In the genomic region with DNA sequence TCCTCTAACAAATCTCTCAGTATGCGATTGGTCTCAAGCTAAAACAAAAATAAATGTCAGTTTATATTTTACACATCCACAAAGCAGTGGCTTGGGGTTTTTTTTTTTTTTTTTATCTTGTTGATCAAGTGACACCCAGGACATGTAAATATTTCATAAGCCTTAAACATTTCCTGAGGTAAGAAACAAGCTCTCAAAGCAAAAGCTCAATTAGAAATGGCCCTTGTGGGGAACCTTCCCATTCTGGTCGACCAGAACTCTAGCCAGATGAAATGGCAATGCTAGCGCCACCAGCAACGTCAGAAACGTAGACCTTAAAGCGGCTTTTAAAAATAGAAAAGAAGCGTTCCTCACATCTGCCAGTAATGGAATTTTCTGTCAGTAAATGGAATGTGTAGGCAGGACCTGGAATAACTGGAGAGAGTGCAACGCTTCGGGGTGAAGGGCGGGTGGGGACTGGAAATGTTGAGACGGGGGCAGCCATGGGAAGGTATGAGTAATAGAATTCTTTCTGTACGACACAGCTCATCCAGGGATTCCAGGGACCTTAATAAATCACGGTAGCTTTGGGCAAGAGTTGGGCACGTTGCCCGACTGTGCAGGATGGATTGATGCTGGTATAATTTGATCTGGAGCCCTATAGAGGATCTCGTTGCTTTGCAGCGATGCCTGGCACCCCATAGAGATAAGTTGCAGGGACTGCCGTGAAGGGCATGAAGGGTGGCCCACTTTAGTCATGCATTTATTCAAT, we compare ENCODE assay signal across 11 cellular contexts. TPM values are rescaled to one million over a fixed set of nuclear protein-coding genes. Genes with fewer than 3 reads are reported as not detected.
A peak's percentile ranks its signal among the peaks of the same experiment; 100 is the strongest.
DNase-seq lines count a peak whose midpoint lies in the region; ATAC-seq and TF ChIP-seq lines count a peak whose summit lies in the region.
"Had no signal": no experiment of that assay in that cellular context is flagged by ENCODE, and none has a peak within 500 bp of the region (broad histone marks: within the 10 kb centered on the region; RNA-seq: fewer than 3 reads in every experiment).

No MANE protein-coding gene starts in this region.

- H3K4me3 ChIP-seq in BE2C (ENCODE audit: low read depth, low read length) = no peak overlapping the region
- H3K4me3 ChIP-seq: lung had no signal

- peaks cover 11% of the 10 kb centered on the region for H3K36me3 Mint-ChIP-seq in effector memory CD8-positive, alpha-beta T cell (ENCODE audit: insufficient read depth)

- peaks cover 7 to 9% of the 10 kb centered on the region in 2 donors for H3K27me3 Mint-ChIP-seq in effector memory CD8-positive, alpha-beta T cell

- H3K9me3 ChIP-seq in BE2C = no peaks in the 10 kb centered on the region

- peak overlapping the region in 1 of 2 donors; percentile 32 for H3K27ac Mint-ChIP-seq in effector memory CD8-positive, alpha-beta T cell
- H3K27ac Mint-ChIP-seq: activated naive CD4-positive, alpha-beta T cell treated with anti-CD3 and anti-CD28 coated beads, Interleukin-2, amount 50 U/mL, for 24 hours; T-cell had no signal

- H3K4me1 ChIP-seq in BE2C = no peaks in the 10 kb centered on the region

- peak overlapping the region; percentile 52 to 81 for H3K4me3 Mint-ChIP-seq in effector memory CD8-positive, alpha-beta T cell
- H3K4me3 Mint-ChIP-seq: activated naive CD4-positive, alpha-beta T cell treated with anti-CD3 and anti-CD28 coated beads, Interleukin-2, amount 50 U/mL, for 24 hours had no signal

- peaks cover 39 to 40% of the 10 kb centered on the region in 2 donors for H3K4me1 Mint-ChIP-seq in effector memory CD8-positive, alpha-beta T cell (ENCODE audit: low read depth in 2 of 2)

- H3K9me3 Mint-ChIP-seq in effector memory CD8-positive, alpha-beta T cell = no peaks in the 10 kb centered on the region
- H3K9me3 Mint-ChIP-seq: activated naive CD4-positive, alpha-beta T cell treated with anti-CD3 and anti-CD28 coated beads, Interleukin-2, amount 50 U/mL, for 24 hours had no signal

- TF ChIP-seq CTCF in BE2C (IDR thresholded peaks at IDR 0.05; ENCODE audit: low read depth, low read length) = no peak

- DNase-seq in BE2C = peak; percentile 34
- DNase-seq in NCI-H460 (ENCODE audit: extremely low read depth, low read depth) = peak; percentile 88
- no peak for DNase-seq in effector memory CD8-positive, alpha-beta T cell
- peak; percentile 84 for DNase-seq in non-pigmented ciliary epithelial cell (ENCODE audit: low read depth)
- no peak for DNase-seq in DMS79 (lab: John Stamatoyannopoulos, UW)
- DNase-seq in cerebellum (ENCODE audit: low spot score) = no peak
- no peak for DNase-seq in stimulated activated CD4-positive, alpha-beta T cell treated with anti-CD3 and anti-CD28 coated beads, Interleukin-2, amount 100 ng/mL, for 48 hours
- DNase-seq in SIG-M5 (lab: John Stamatoyannopoulos, UW) = no peak
- DNase-seq: T-cell had no signal

- no peaks in the 10 kb centered on the region for H3K36me3 ChIP-seq in BE2C

- no peaks in the 10 kb centered on the region for H3K27me3 ChIP-seq in BE2C

- ATAC-seq in effector memory CD8-positive, alpha-beta T cell (replicated peaks) = no peak
- ATAC-seq: T-cell had no signal

RNA-seq across cellular contexts. Expression of a gene that starts 44.4 kb away (rescaled TPM):
- 2.3 TPM for polyA plus RNA-seq in BE2C (2012; ENCODE audit: insufficient read depth, insufficient read length, low read depth)
- 18.1 and 23.6 TPM in 2 replicates for total RNA-seq in NCI-H460 (2014; rRNA removed; shearing (Covaris generic))
- 25.7 and 29.1 TPM in 2 replicates for polyA plus RNA-seq in NCI-H460 (2014; cell fraction: nucleus; rRNA removed)
- total RNA-seq in cerebellum = 19.3 TPM

RNA-seq across cellular contexts. Expression of a gene that starts 44.5 kb away (rescaled TPM):
- 9.7 TPM for polyA plus RNA-seq in BE2C (2012; ENCODE audit: insufficient read depth, insufficient read length, low read depth)
- total RNA-seq in NCI-H460 (2014; rRNA removed; shearing (Covaris generic)) = 22.5 and 25.2 TPM in 2 replicates
- 16.5 and 28.9 TPM in 2 replicates for polyA plus RNA-seq in NCI-H460 (2014; cell fraction: nucleus; rRNA removed)
- total RNA-seq in cerebellum = 32.2 TPM

Comparison
In these comparisons a context has a peak if more than half of its experiments do, and no peak if none do; other contexts are left out.
1. DNase-seq: peak in BE2C (single experiment), NCI-H460 (single experiment) and non-pigmented ciliary epithelial cell (single experiment); none in effector memory CD8-positive, alpha-beta T cell (0 of 3), DMS79 (single experiment), cerebellum (single experiment), stimulated activated CD4-positive, alpha-beta T cell treated with anti-CD3 and anti-CD28 coated beads, Interleukin-2, amount 100 ng/mL, for 48 hours (0 of 2) and SIG-M5 (single experiment).